In the genomic region with DNA sequence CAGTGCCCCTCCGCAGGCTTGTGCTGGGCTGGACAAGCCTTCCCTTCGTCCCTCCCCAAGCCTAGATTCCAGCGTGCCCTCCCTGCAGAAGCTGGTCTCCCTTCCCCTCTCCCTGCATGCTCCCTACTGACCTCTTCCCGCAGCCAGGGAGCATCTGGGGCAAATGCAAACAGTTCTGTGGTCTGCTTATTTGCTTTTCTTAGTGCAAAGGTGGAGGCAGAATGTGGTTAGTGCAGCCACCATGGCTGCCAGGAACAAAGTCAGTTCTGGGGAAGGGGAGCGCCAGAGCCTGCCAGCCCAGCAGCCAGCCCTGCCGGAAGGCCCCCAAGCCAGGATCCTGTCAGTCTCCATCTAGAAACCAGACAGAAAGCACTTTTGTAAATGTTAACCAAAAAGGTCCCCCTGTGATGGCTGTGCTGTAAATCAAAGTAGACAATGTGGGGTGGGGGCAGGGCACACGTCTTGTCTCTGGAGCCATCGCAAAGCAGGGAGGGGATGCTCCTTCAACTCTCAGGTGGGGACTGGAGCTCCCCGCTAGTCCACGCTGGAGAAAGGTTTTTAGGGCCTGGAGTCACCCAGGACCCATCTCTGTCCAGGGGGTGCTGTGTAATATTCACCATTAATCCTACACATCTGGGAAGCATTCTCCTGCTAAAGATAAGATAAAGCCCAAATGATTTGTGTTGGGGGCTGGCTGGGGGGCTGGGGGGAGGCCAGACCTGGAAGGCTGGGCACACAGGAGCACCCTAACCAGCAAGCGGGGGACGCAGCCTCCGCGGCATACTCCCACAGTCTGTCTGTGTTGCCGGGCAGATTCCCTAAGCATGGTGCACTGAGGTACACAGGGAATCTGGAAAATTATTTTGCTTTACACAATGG, we compare ENCODE assay signal across 12 cellular contexts. TPM values are rescaled to one million over a fixed set of nuclear protein-coding genes. Genes with fewer than 3 reads are reported as not detected.
A peak's percentile ranks its signal among the peaks of the same experiment; 100 is the strongest.
DNase-seq lines count a peak whose midpoint lies in the region; ATAC-seq, FAIRE-seq and TF ChIP-seq lines count a peak whose summit lies in the region.
"Had no signal": no experiment of that assay in that cellular context is flagged by ENCODE, and none has a peak within 500 bp of the region (broad histone marks: within the 10 kb centered on the region; RNA-seq: fewer than 3 reads in every experiment).

No MANE protein-coding gene starts in this region.

- H3K27me3 ChIP-seq in mucosa of rectum (ENCODE audit: control insufficient read depth in 2 of 2, insufficient read depth in 2 of 2, low read length in 2 of 2) (peaks cover 0 to 6% of the 10 kb centered on the region in 2 donors), ascending aorta (no peaks in the 10 kb centered on the region)
- H3K27me3 ChIP-seq: right atrium auricular region had no signal

- peak overlapping the region; percentile 64 for H3K4me2 ChIP-seq in A549

- no peaks in the 10 kb centered on the region for H3K9me3 ChIP-seq in A549
- H3K9me3 ChIP-seq in mucosa of rectum (ENCODE audit: control insufficient read depth in 2 of 2, low read length in 2 of 2), result no peaks in the 10 kb centered on the region
- H3K9me3 ChIP-seq in ascending aorta, result no peaks in the 10 kb centered on the region
- H3K9me3 ChIP-seq: right atrium auricular region had no signal

- DNase-seq in A549 (ENCODE audit: low read depth in 1 of 2, low spot score in 1 of 2) (no peak), LNCaP clone FGC (ENCODE audit: low read depth) (peak; percentile 42), caudate nucleus (lab: John Stamatoyannopoulos, UW) (no peak), ascending aorta (ENCODE audit: low spot score in 2 of 2) (no peak)
- no peak for DNase-seq in stimulated activated CD8-positive, alpha-beta memory T cell treated with anti-CD3 and anti-CD28 coated beads, Interleukin-4, amount 100 ng/mL, for 48 hours
- DNase-seq in stimulated activated CD4-positive, alpha-beta T cell treated with anti-CD3 and anti-CD28 coated beads, Interleukin-2, amount 100 ng/mL, for 24 hours, result no peak
- DNase-seq: activated T-cell treated with anti-CD3 and anti-CD28 coated beads, Interleukin-2, amount 50 U/mL, for 24 hours; central memory CD4-positive, alpha-beta T cell; GM23248 had no signal

- 49% methylated on average over 12 of the region's 15 CpGs for WGBS in A549 (ENCODE audit: missing lambda C conversion rate)

- H3K36me3 ChIP-seq in mucosa of rectum (ENCODE audit: control insufficient read depth in 2 of 2, insufficient read depth in 2 of 2, low read length in 2 of 2) (no peaks in the 10 kb centered on the region), ascending aorta (no peaks in the 10 kb centered on the region)
- H3K36me3 ChIP-seq: right atrium auricular region had no signal

- peak in 1 of 2 experiments; percentile 71; a peak in 3 of 6 replicates for ATAC-seq in A549
- ATAC-seq in GM19351 (IDR thresholded peaks at IDR 0.05; ENCODE audit: unreplicated experiment), result no peak

- H3K4me3 ChIP-seq in A549, result no peak overlapping the region
- H3K4me3 ChIP-seq in LNCaP clone FGC (ENCODE audit: low read depth, low read length), result peak overlapping the region; percentile 45
- H3K4me3 ChIP-seq in mucosa of rectum (ENCODE audit: low read length in 2 of 2), result peak overlapping the region; percentile 56 to 65
- no peak overlapping the region for H3K4me3 ChIP-seq in ascending aorta
- H3K4me3 ChIP-seq: GM23248, right atrium auricular region had no signal

- no peak for TF ChIP-seq POLR2A in A549 (IDR thresholded peaks at IDR 0.05; ENCODE audit: low read length)

- TF ChIP-seq CTCF in A549 (IDR thresholded peaks at IDR 0.05) (no peak), LNCaP clone FGC (IDR thresholded peaks at IDR 0.05; ENCODE audit: control insufficient read depth, extremely low read depth, insufficient read depth) (peak; percentile 26; the same call in 1 of the 2 replicates), ascending aorta (IDR thresholded peaks at IDR 0.05) (no peak)

- CTCF ChIA-PET in A549 (lab: Yijun Ruan, JAX), result interaction anchor here (0.6 kb wide), 1 partner anchor 161 kb away, joined by 3 read pairs; no protein-coding TSS in a partner anchor

- TF ChIP-seq RAD21 in A549 (conservative IDR thresholded peaks at IDR 0.05 in 1 of 2, IDR thresholded peaks at IDR 0.05 in 1 of 2), result no peak

- intact Hi-C loops in ascending aorta (cut with DNase I), result no loop called here

- H3K4me1 ChIP-seq in A549, result peaks cover 18% of the 10 kb centered on the region
- H3K4me1 ChIP-seq in mucosa of rectum (ENCODE audit: control insufficient read depth in 2 of 2, insufficient read depth in 2 of 2, low read length in 2 of 2), result peaks cover 20 to 25% of the 10 kb centered on the region in 2 donors
- no peaks in the 10 kb centered on the region for H3K4me1 ChIP-seq in ascending aorta

- H3K27ac ChIP-seq in A549 (peak overlapping the region; percentile 57 to 81; a peak in 5 of 6 replicates), caudate nucleus (ENCODE audit: low read depth, low read length) (peak overlapping the region; percentile 42), mucosa of rectum (ENCODE audit: low read depth in 2 of 2, low read length in 2 of 2) (peak overlapping the region; percentile 79 to 82), ascending aorta (no peak overlapping the region)
- H3K27ac ChIP-seq: GM23248, right atrium auricular region had no signal

- POLR2A ChIA-PET in A549 (lab: Yijun Ruan, JAX), result no interaction called here

- no peak for FAIRE-seq in A549 (lab: Jason Lieb, UNC)

- H3K9ac ChIP-seq in mucosa of rectum (ENCODE audit: low read depth in 1 of 2, low read length in 2 of 2), result peak overlapping the region; percentile 79 to 80
- H3K9ac ChIP-seq: GM23248 had no signal

- TF ChIP-seq EP300 in A549 (IDR thresholded peaks at IDR 0.05), result no peak

TF ChIP-seq in A549, 52 proteins besides CTCF, POLR2A, EP300 and RAD21:
- TF ChIP-seq TFCP2L1 (CRISPR knock-in tag; IDR thresholded peaks at IDR 0.05), result no peak
TF ChIP-seq in A549: peak in this region for 0.

RNA-seq across cellular contexts. Expression of gene SERP2, which starts 30.9 kb away (rescaled TPM):
- polyA plus RNA-seq in A549 (2011; rRNA removed) (not detected in 2 replicates), A549 (2017; fragmentation: RNase III; extraction: RNeasy Plus Mini Kit Qiagen cat#74134 plus additional on column Dnase treatment) (not detected in 3 replicates)
- polyA plus RNA-seq in A549 (2012; cell fraction: cytosol; rRNA removed), result not detected in 2 replicates
- not detected in 2 replicates for polyA plus RNA-seq in A549 (2012; cell fraction: nucleus; rRNA removed)
- polyA minus RNA-seq in A549 (2011; rRNA and poly(A)+ RNA removed), result not detected in 2 replicates
- 0.85 TPM for total RNA-seq in ascending aorta

Comparison
In these comparisons a context has a peak if more than half of its experiments do, and no peak if none do; other contexts are left out.
1. H3K27ac ChIP-seq: peak in A549 (2 of 2), caudate nucleus (single experiment) and mucosa of rectum (2 of 2); none in ascending aorta (0 of 2).
2. H3K4me3 ChIP-seq: peak in LNCaP clone FGC (single experiment) and mucosa of rectum (2 of 2); none in A549 (single experiment) and ascending aorta (0 of 2).